ENCODE assay signal across 9 cellular contexts in genomic region chr5:72402959-72403628, GRCh38.
DNase-seq lines count a peak whose midpoint lies in the region; ATAC-seq, FAIRE-seq and TF ChIP-seq lines count a peak whose summit lies in the region.
"Had no signal": no experiment of that assay in that cellular context is flagged by ENCODE, and none has a peak within 500 bp of the region (broad histone marks: within the 10 kb centered on the region; RNA-seq: fewer than 3 reads in every experiment).

No MANE protein-coding gene starts in this region.

- peaks cover 5 to 11% of the 10 kb centered on the region in 2 experiments; a peak in 3 of 4 replicates for H3K9me3 ChIP-seq in HCT116 (ENCODE audit: control insufficient read depth in 1 of 2, insufficient read depth in 1 of 2, low read depth in 1 of 2, low read length in 2 of 2)
- H3K9me3 ChIP-seq in GM12878 (replicated peaks; ENCODE audit: control insufficient read depth, insufficient read depth, low read length), result peaks cover 24% of the 10 kb centered on the region
- H3K9me3 ChIP-seq in keratinocyte (ENCODE audit: control insufficient read depth, low read depth, low read length), result peaks cover 9% of the 10 kb centered on the region

- intact Hi-C loops in HCT116 (cut with micrococcal nuclease), result loop anchor here (1.0 kb wide), 1 partner anchor 121 kb away; no protein-coding TSS in a partner anchor
- intact Hi-C loops in GM12878 (cut with micrococcal nuclease; ENCODE audit: unreplicated experiment), result no loop called here

- dilution Hi-C loops in keratinocyte (cut with MboI; ENCODE audit: extremely low pct_ligation_motif_present, low sequenced_read_pairs), result loop anchor here (5.0 kb wide), 1 partner anchor 39 kb away; no protein-coding TSS in a partner anchor

- H3K4me2 ChIP-seq in HCT116 (ENCODE audit: low read length) (no peak overlapping the region), GM12878 (ENCODE audit: control insufficient read depth, insufficient read depth) (no peak overlapping the region), keratinocyte (ENCODE audit: control insufficient read depth, extremely low read depth, insufficient read depth, low read depth, low read length) (peak overlapping the region; percentile 29)

- ATAC-seq in HCT116 (peak; percentile 71), GM12878 (no peak), GM21526 (IDR thresholded peaks at IDR 0.05; ENCODE audit: low FRiP score, unreplicated experiment) (no peak), GM18511 (IDR thresholded peaks at IDR 0.05; ENCODE audit: unreplicated experiment) (no peak)

- no TSS peak for BruUV-seq in HCT116 (replicated peaks; lab: Mats Ljungman, UMichigan)
- BruUV-seq in GM12878 (replicated peaks; lab: Mats Ljungman, UMichigan), result no TSS peak

- TF ChIP-seq RAD21 in HCT116 (IDR thresholded peaks at IDR 0.05; ENCODE audit: low read depth) (peak; percentile 24; the same call in 1 of the 2 replicates), GM12878 (IDR thresholded peaks at IDR 0.05; ENCODE audit: insufficient read depth, low read depth, low read length) (0 out of 2 replicates have a peak, but pooled peaks have one; percentile 1)

- H3K27ac ChIP-seq in 22Rv1 (no peak overlapping the region), HCT116 (ENCODE audit: low read depth, low read length) (no peak overlapping the region), GM12878 (ENCODE audit: control insufficient read depth, insufficient read depth) (no peak overlapping the region), keratinocyte (ENCODE audit: control insufficient read depth, insufficient read depth, low read length) (peak overlapping the region; percentile 74)

- no peaks in the 10 kb centered on the region for H3K27me3 ChIP-seq in HCT116 (ENCODE audit: insufficient read depth, low read length)
- H3K27me3 ChIP-seq in GM12878 (replicated peaks in 1 of 2; ENCODE audit: control insufficient read depth in 2 of 2, insufficient read depth in 2 of 2, low read length in 1 of 2), result no peaks in the 10 kb centered on the region
- no peaks in the 10 kb centered on the region for H3K27me3 ChIP-seq in keratinocyte (ENCODE audit: control insufficient read depth, extremely low read depth, insufficient read depth, low read length)

- H2AFZ ChIP-seq in HCT116 (ENCODE audit: low read depth, low read length, poor library complexity, severe bottlenecking), result peak overlapping the region; percentile 63
- no peak overlapping the region for H2AFZ ChIP-seq in GM12878 (ENCODE audit: control insufficient read depth, low read depth, low read length)
- H2AFZ ChIP-seq in keratinocyte (ENCODE audit: control insufficient read depth, low read length), result no peak overlapping the region

- H3K4me1 ChIP-seq in HCT116 (ENCODE audit: control insufficient read depth in 1 of 2, insufficient read depth in 2 of 2, low read length in 2 of 2) (no peaks in the 10 kb centered on the region), GM12878 (ENCODE audit: control insufficient read depth, insufficient read depth, low read length) (no peaks in the 10 kb centered on the region), keratinocyte (ENCODE audit: control insufficient read depth, extremely low read depth, insufficient read depth, low read length) (peaks cover 18% of the 10 kb centered on the region)

- H3K9me2 ChIP-seq in HCT116 (ENCODE audit: insufficient read depth), result no peaks in the 10 kb centered on the region

- no peaks in the 10 kb centered on the region for H3K9me1 ChIP-seq in keratinocyte (ENCODE audit: control insufficient read depth, extremely low read depth, insufficient read depth, low read length)

- POLR2A ChIA-PET in HCT116 (lab: Charles Lee) (no interaction called here), GM12878 (lab: Charles Lee) (no interaction called here)

- H3K36me3 ChIP-seq in HCT116 (ENCODE audit: control insufficient read depth in 1 of 2, insufficient read depth in 2 of 2, low read length in 2 of 2) (no peaks in the 10 kb centered on the region), GM12878 (ENCODE audit: control insufficient read depth in 2 of 2, insufficient read depth in 2 of 2, low read length in 1 of 2) (no peaks in the 10 kb centered on the region), keratinocyte (ENCODE audit: control insufficient read depth in 2 of 2, extremely low read depth in 1 of 2, insufficient read depth in 2 of 2, low read length in 2 of 2) (no peaks in the 10 kb centered on the region)

- CTCF ChIA-PET in HCT116 (lab: Charles Lee) (no interaction called here), GM12878 (lab: Yijun Ruan, JAX) (interaction anchor here (0.6 to 22.6 kb wide), 14 partner anchors 8 to 208 kb away, joined by 3 to 323 read pairs (median 4); no protein-coding TSS in a partner anchor)

- no peak for TF ChIP-seq POLR2A in HCT116 (IDR thresholded peaks at IDR 0.05; ENCODE audit: borderline replicate concordance, extremely low read depth, insufficient read depth, insufficient read length)
- TF ChIP-seq POLR2A in GM12878 (IDR thresholded peaks at IDR 0.05; ENCODE audit: low read depth, low read length), result no peak

- 29% methylated on average over 4 of the region's 4 CpGs for WGBS in GM12878 (ENCODE audit: insufficient coverage, insufficient replicate concordance, low lambda C conversion rate, missing lambda C conversion rate)

- no peaks in the 10 kb centered on the region for H4K20me1 ChIP-seq in HCT116 (ENCODE audit: insufficient read depth)
- no peaks in the 10 kb centered on the region for H4K20me1 ChIP-seq in GM12878 (ENCODE audit: control insufficient read depth, insufficient read depth)
- no peaks in the 10 kb centered on the region for H4K20me1 ChIP-seq in keratinocyte (ENCODE audit: control insufficient read depth, extremely low read depth, insufficient read depth, low read length)

- peak; percentile 56 for TF ChIP-seq CTCF in 22Rv1 (IDR thresholded peaks at IDR 0.05)
- peak; percentile 4 to 67 (median 61); a peak in 4 of 6 replicates for TF ChIP-seq CTCF in HCT116 (IDR thresholded peaks at IDR 0.05 in 2 of 3, conservative IDR thresholded peaks at IDR 0.05 in 1 of 3; ENCODE audit: borderline replicate concordance in 1 of 3, insufficient read depth in 1 of 3, low read depth in 2 of 3, low read length in 2 of 3)
- peak in 1 of 3 experiments; percentile 18; a peak in 2 of 6 replicates for TF ChIP-seq CTCF in GM12878 (IDR thresholded peaks at IDR 0.05 in 2 of 3, conservative IDR thresholded peaks at IDR 0.05 in 1 of 3; ENCODE audit: control insufficient read depth in 2 of 3, extremely low read depth in 1 of 3, insufficient read depth in 1 of 3, low read depth in 3 of 3, low read length in 3 of 3)
- TF ChIP-seq CTCF in keratinocyte (optimal IDR thresholded peaks at IDR 0.05 in 1 of 3, IDR thresholded peaks at IDR 0.05 in 1 of 3, conservative IDR thresholded peaks at IDR 0.05 in 1 of 3; ENCODE audit: extremely low read depth in 1 of 3, insufficient read depth in 2 of 3, low read length in 3 of 3), result peak; percentile 27 to 59 (median 53)

- DNase-seq in HCT116 (ENCODE audit: low read depth, low spot score) (no peak), GM12878 (ENCODE audit: low read depth, low spot score) (no peak), keratinocyte (ENCODE audit: low read depth, low spot score) (no peak), mesenteric fat pad (ENCODE audit: low spot score) (no peak), inferior parietal cortex (ENCODE audit: extremely low spot score) (no peak)
- DNase-seq: NCI-H82 had no signal

- H3K79me2 ChIP-seq in HCT116 (ENCODE audit: insufficient read depth, low read length) (no peaks in the 10 kb centered on the region), GM12878 (ENCODE audit: control insufficient read depth, insufficient read depth, low read length) (no peaks in the 10 kb centered on the region), keratinocyte (ENCODE audit: control insufficient read depth, insufficient read depth, low read length) (no peaks in the 10 kb centered on the region)

- SMC1A ChIA-PET in GM12878 (lab: Charles Lee; ENCODE audit: uncharacterized antibody, unreplicated experiment), result interaction anchor here (1.0 to 7.0 kb wide), 10 partner anchors 9 to 121 kb away, joined by 3 to 74 read pairs (median 4); no protein-coding TSS in a partner anchor

- TF ChIP-seq EP300 in GM12878 (IDR thresholded peaks at IDR 0.05; ENCODE audit: borderline replicate concordance in 1 of 2, control insufficient read depth in 1 of 2, low read depth in 2 of 2, low read length in 2 of 2), result no peak

- no peak for FAIRE-seq in GM12878 (lab: Jason Lieb, UNC)
- FAIRE-seq in keratinocyte (lab: Jason Lieb, UNC), result peak; percentile 46

- RAD21 ChIA-PET in HCT116 (lab: Charles Lee; ENCODE audit: low non-redundant PET in 1 of 2, low total read pairs in 2 of 2, uncharacterized antibody in 2 of 2, unreplicated experiment in 2 of 2), result no interaction called here
- RAD21 ChIA-PET in GM12878 (lab: Charles Lee; ENCODE audit: unreplicated experiment), result interaction anchor here (0.8 to 5.0 kb wide), 4 partner anchors 37 to 120 kb away, joined by 3 to 33 read pairs (median 3); no protein-coding TSS in a partner anchor

- no peak overlapping the region for H3K4me3 ChIP-seq in HCT116 (replicated peaks in 1 of 2; ENCODE audit: low read depth in 1 of 2, low read length in 2 of 2)
- H3K4me3 ChIP-seq in GM12878, result no peak overlapping the region
- no peak overlapping the region for H3K4me3 ChIP-seq in keratinocyte (ENCODE audit: control insufficient read depth in 2 of 3, extremely low read depth in 1 of 3, insufficient read depth in 2 of 3, low read depth in 1 of 3, low read length in 3 of 3)

- in situ Hi-C loops in GM12878 (cut with MboI), result no loop called here

- H3K9ac ChIP-seq in HCT116 (ENCODE audit: low read length) (no peak overlapping the region), GM12878 (ENCODE audit: control insufficient read depth, insufficient read depth, low read length) (no peak overlapping the region), keratinocyte (ENCODE audit: control insufficient read depth, extremely low read depth, insufficient read depth, low read length) (peak overlapping the region; percentile 31)

TF ChIP-seq in GM12878, 131 proteins besides CTCF, POLR2A, EP300 and RAD21:
- TF ChIP-seq KDM1A (IDR thresholded peaks at IDR 0.05; ENCODE audit: borderline replicate concordance), result no peak
- TF ChIP-seq CHD2 (IDR thresholded peaks at IDR 0.05; ENCODE audit: borderline replicate concordance, low read depth, low read length), result no peak
- no peak for TF ChIP-seq ATF3 (IDR thresholded peaks at IDR 0.05; ENCODE audit: borderline replicate concordance, extremely low read depth, low read depth, low read length)
